Comparison of ENCODE assay signal across 20 cellular contexts in genomic region chr7:113891828-113892227, GRCh38. TPM values are rescaled to one million over a fixed set of nuclear protein-coding genes. Genes with fewer than 3 reads are reported as not detected.
DNase-seq lines count a peak whose midpoint lies in the region; ATAC-seq and TF ChIP-seq lines count a peak whose summit lies in the region.
"Had no signal": no experiment of that assay in that cellular context is flagged by ENCODE, and none has a peak within 500 bp of the region (broad histone marks: within the 10 kb centered on the region; RNA-seq: fewer than 3 reads in every experiment).

No MANE protein-coding gene starts in this region.

- 28 to 58% (median 44%) methylated on average over 1 of the region's 1 CpG for WGBS in heart left ventricle, 4 donors
- WGBS in gastroesophageal sphincter (ENCODE audit: low coverage in 1 of 2), 2 donors: 27 to 63% methylated on average over 1 of the region's 1 CpG

- ATAC-seq in heart left ventricle (peak in 3 of 4 donors; percentile 41 to 47 (median 45)), Right ventricle myocardium inferior (no peak), gastroesophageal sphincter (peak; percentile 39), GM19035 (IDR thresholded peaks at IDR 0.05; ENCODE audit: unreplicated experiment) (no peak), HG03571 (IDR thresholded peaks at IDR 0.05; ENCODE audit: unreplicated experiment) (no peak), GM19395 (IDR thresholded peaks at IDR 0.05; ENCODE audit: unreplicated experiment) (no peak)
- ATAC-seq: HepG2 had no signal

- no peak for TF ChIP-seq POLR2A in heart left ventricle (IDR thresholded peaks at IDR 0.05)
- TF ChIP-seq POLR2A in gastroesophageal sphincter (IDR thresholded peaks at IDR 0.05): no peak

- intact Hi-C loops in heart left ventricle (cut with DNase I) (no loop called here), Right ventricle myocardium inferior (cut with DNase I) (no loop called here)

- H3K36me3 ChIP-seq in heart left ventricle: no peaks in the 10 kb centered on the region
- no peaks in the 10 kb centered on the region for H3K36me3 ChIP-seq in gastroesophageal sphincter
- H3K36me3 ChIP-seq: thyroid gland had no signal

- H3K4me3 ChIP-seq in heart left ventricle: no peak overlapping the region
- H3K4me3 ChIP-seq in gastroesophageal sphincter: no peak overlapping the region
- H3K4me3 ChIP-seq: thyroid gland had no signal

- TF ChIP-seq EP300 in gastroesophageal sphincter (IDR thresholded peaks at IDR 0.05): no peak

- H3K27me3 ChIP-seq in heart left ventricle: no peaks in the 10 kb centered on the region
- H3K27me3 ChIP-seq in gastroesophageal sphincter: no peaks in the 10 kb centered on the region
- H3K27me3 ChIP-seq: thyroid gland had no signal

- DNase-seq in heart left ventricle: no peak
- DNase-seq in Right ventricle myocardium inferior (ENCODE audit: missing footprints): no peak
- peak; percentile 86 for DNase-seq in astrocyte of the hippocampus (ENCODE audit: low read depth, low spot score)
- DNase-seq in NOMO-1 treated with dmso at 0.1 percent for 144 hours (lab: John Stamatoyannopoulos, UW; ENCODE audit: unreplicated experiment): no peak
- DNase-seq: activated CD4-positive, alpha-beta T cell treated with anti-CD3 and anti-CD28 coated beads, Interleukin-2, amount 10 ng/mL, durations not matched to agents 24 days and 14 days; activated T-cell treated with anti-CD3 and anti-CD28 coated beads, Interleukin-2, amount 50 U/mL, for 24 hours; hypothalamus; mesendoderm; NCI-H1092; NCI-H510A treated with DMSO at 0.1 percent for 48 hours; T-helper 2 cell; thyroid gland had no signal

- H3K4me1 ChIP-seq in heart left ventricle: peaks cover 0 to 7% (median 0%) of the 10 kb centered on the region in 12 donors
- H3K4me1 ChIP-seq in gastroesophageal sphincter: peaks cover 0 to 18% (median 3%) of the 10 kb centered on the region in 3 donors
- H3K4me1 ChIP-seq: thyroid gland had no signal

- peak overlapping the region in 6 of 12 donors; percentile 17 to 70 (median 37) for H3K27ac ChIP-seq in heart left ventricle
- H3K27ac ChIP-seq in gastroesophageal sphincter: peak overlapping the region in 3 of 4 donors; percentile 20 to 56 (median 24)
- H3K27ac ChIP-seq: thyroid gland had no signal

- TF ChIP-seq CTCF in heart left ventricle (IDR thresholded peaks at IDR 0.05): no peak
- no peak for TF ChIP-seq CTCF in gastroesophageal sphincter (IDR thresholded peaks at IDR 0.05)

- H3K9me3 ChIP-seq in heart left ventricle (no peaks in the 10 kb centered on the region), gastroesophageal sphincter (no peaks in the 10 kb centered on the region)
- H3K9me3 ChIP-seq: thyroid gland had no signal

RNA-seq across cellular contexts. Expression of gene PPP1R3A, which starts 27.0 kb away (rescaled TPM):
- total RNA-seq in heart left ventricle (100 to 1,000 TPM in 7 of 9 donors, 10 to 100 TPM in 2; 53.4 to 156 (median 117) TPM), Right ventricle myocardium inferior (121 TPM), gastroesophageal sphincter (under 1 TPM in 1 of 4 donors, not detected in 3; 0.54 TPM)
- 10 to 100 TPM; 17.2 to 24.3 TPM for polyA plus RNA-seq in heart left ventricle
- total RNA-seq: A673; activated CD4-positive, alpha-beta T cell treated with anti-CD3 and anti-CD28 coated beads, Interleukin-2, amount 10 ng/mL, durations not matched to agents 24 days and 14 days; HepG2; omental fat pad; thyroid gland had no signal
- polyA plus RNA-seq: adipose tissue, HepG2 had no signal

Comparison
In these comparisons a context has a peak if more than half of its experiments do, and no peak if none do; other contexts are left out.
1. ATAC-seq: peak in heart left ventricle (3 of 4) and gastroesophageal sphincter (single experiment); none in Right ventricle myocardium inferior (single experiment), GM19035 (single experiment), HG03571 (single experiment) and GM19395 (single experiment).
2. RNA of gene PPP1R3A, which starts 27.0 kb away (total RNA-seq): 121 TPM in Right ventricle myocardium inferior (single experiment) and 53.4 to 156 TPM in heart left ventricle; 0.54 TPM in gastroesophageal sphincter; every median in the first group is over 10 times any median in the second.